17 cellular contexts compared by ENCODE assay signal in genomic region chr22:43172191-43172590, GRCh38. TPM values are rescaled to one million over a fixed set of nuclear protein-coding genes. Genes with fewer than 3 reads are reported as not detected.
"Had no signal": no experiment of that assay in that cellular context is flagged by ENCODE, and none has a peak within 500 bp of the region (broad histone marks: within the 10 kb centered on the region; RNA-seq: fewer than 3 reads in every experiment).

No MANE protein-coding gene starts in this region.

- H3K4me3 Mint-ChIP-seq: naive thymus-derived CD8-positive, alpha-beta T cell; stimulated activated effector memory CD8-positive, alpha-beta T cell treated with anti-CD3 and anti-CD28 coated beads, Interleukin-12 subunit alpha, Interleukin-12 subunit beta, amount 100 ng/mL, for 72 hours; stimulated activated naive CD8-positive, alpha-beta T cell treated with anti-CD3 and anti-CD28 coated beads, Interleukin-15, Interleukin-2, amounts not matched to agents 100 ng/mL and 50 ng/mL, for 24 hours had no signal

- H3K9me3 Mint-ChIP-seq: naive thymus-derived CD8-positive, alpha-beta T cell; stimulated activated effector memory CD8-positive, alpha-beta T cell treated with anti-CD3 and anti-CD28 coated beads, Interleukin-12 subunit alpha, Interleukin-12 subunit beta, amount 100 ng/mL, for 72 hours; stimulated activated naive CD8-positive, alpha-beta T cell treated with anti-CD3 and anti-CD28 coated beads, Interleukin-15, Interleukin-2, amounts not matched to agents 100 ng/mL and 50 ng/mL, for 24 hours had no signal

- H3K27ac ChIP-seq: heart right ventricle, neutrophil, thoracic aorta had no signal

- H3K4me1 Mint-ChIP-seq: stimulated activated effector memory CD8-positive, alpha-beta T cell treated with anti-CD3 and anti-CD28 coated beads, Interleukin-12 subunit alpha, Interleukin-12 subunit beta, amount 100 ng/mL, for 72 hours had no signal

- H3K27me3 Mint-ChIP-seq: naive thymus-derived CD8-positive, alpha-beta T cell; stimulated activated naive CD8-positive, alpha-beta T cell treated with anti-CD3 and anti-CD28 coated beads, Interleukin-15, Interleukin-2, amounts not matched to agents 100 ng/mL and 50 ng/mL, for 24 hours had no signal

- FAIRE-seq: colon, frontal cortex, islet of Langerhans had no signal

- H3K4me1 ChIP-seq: heart right ventricle had no signal

- H3K27me3 ChIP-seq: heart right ventricle, neutrophil had no signal

- H3K27ac Mint-ChIP-seq: naive thymus-derived CD8-positive, alpha-beta T cell; stimulated activated effector memory CD8-positive, alpha-beta T cell treated with anti-CD3 and anti-CD28 coated beads, Interleukin-12 subunit alpha, Interleukin-12 subunit beta, amount 100 ng/mL, for 72 hours; stimulated activated naive CD8-positive, alpha-beta T cell treated with anti-CD3 and anti-CD28 coated beads, Interleukin-15, Interleukin-2, amounts not matched to agents 100 ng/mL and 50 ng/mL, for 24 hours had no signal

- H3K4me3 ChIP-seq: heart right ventricle, smooth muscle cell, thoracic aorta had no signal

- ATAC-seq: heart right ventricle; naive thymus-derived CD8-positive, alpha-beta T cell; stimulated activated effector memory CD8-positive, alpha-beta T cell treated with anti-CD3 and anti-CD28 coated beads, Interleukin-12 subunit alpha, Interleukin-12 subunit beta, amount 100 ng/mL, for 72 hours had no signal

- DNase-seq: dermis blood vessel endothelial cell; heart right ventricle; hypothalamus; mammary epithelial cell; stimulated activated CD4-positive, alpha-beta T cell treated with anti-CD3 and anti-CD28 coated beads, Interleukin-4, amount 100 ng/mL, for 1 hour; stimulated activated CD8-positive, alpha-beta memory T cell treated with anti-CD3 and anti-CD28 coated beads, Interleukin-4, amount 100 ng/mL, for 48 hours; trophoblast cell had no signal

- H3K9me3 ChIP-seq: heart right ventricle, neutrophil, thoracic aorta had no signal

RNA-seq across cellular contexts. Expression of gene TSPO, which starts 20.8 kb away (rescaled TPM):
- polyA plus RNA-seq: neural cell had no signal
